15 cellular contexts compared by ENCODE assay signal in genomic region chr5:40828690-40829661, GRCh38. TPM values are rescaled to one million over a fixed set of nuclear protein-coding genes. Genes with fewer than 3 reads are reported as not detected.
DNase-seq lines count a peak whose midpoint lies in the region; ATAC-seq and TF ChIP-seq lines count a peak whose summit lies in the region.
"Had no signal": no experiment of that assay in that cellular context is flagged by ENCODE, and none has a peak within 500 bp of the region (broad histone marks: within the 10 kb centered on the region; RNA-seq: fewer than 3 reads in every experiment).

No MANE protein-coding gene starts in this region.

- DNase-seq in right cardiac atrium (no peak), Right ventricle myocardium superior (no peak), PC-9 (no peak), type B pancreatic cell (ENCODE audit: extremely low spot score, unreplicated experiment) (no peak), Ammon's horn (ENCODE audit: low spot score) (no peak), SKM-1 treated with dmso at 0.1 percent for 144 hours (lab: John Stamatoyannopoulos, UW; ENCODE audit: unreplicated experiment) (no peak), T-helper 2 cell (no peak)
- DNase-seq in central memory CD8-positive, alpha-beta T cell (ENCODE audit: low spot score in 2 of 2), result no peak
- DNase-seq: adrenal gland; dorsolateral prefrontal cortex; foreskin melanocyte; kidney glomerular epithelial cell; stimulated activated CD4-positive, alpha-beta T cell treated with anti-CD3 and anti-CD28 coated beads, Interleukin-12 subunit alpha, Interleukin-12 subunit beta, amount 100 ng/mL, for 4 hours had no signal

- TF ChIP-seq CTCF in PC-9 (conservative IDR thresholded peaks at IDR 0.05) (no peak), type B pancreatic cell (conservative IDR thresholded peaks at IDR 0.05) (no peak)

- intact Hi-C loops in right cardiac atrium (cut with DNase I) (no loop called here), Right ventricle myocardium superior (cut with DNase I) (no loop called here), PC-9 (cut with micrococcal nuclease; ENCODE audit: unreplicated experiment) (no loop called here)

- H3K9me2 ChIP-seq in PC-9 (ENCODE audit: insufficient read depth), result no peaks in the 10 kb centered on the region

- peak overlapping the region; percentile 36 for H3K27ac Mint-ChIP-seq in central memory CD8-positive, alpha-beta T cell (ENCODE audit: low read depth)
- H3K27ac Mint-ChIP-seq in type B pancreatic cell, result peak overlapping the region; percentile 66
- H3K27ac Mint-ChIP-seq: neural progenitor cell had no signal

- H3K79me2 ChIP-seq in PC-9 (ENCODE audit: low read depth), result peaks cover 51% of the 10 kb centered on the region

- 96% methylated on average over 3 of the region's 3 CpGs for WGBS in right cardiac atrium

- H3K4me1 Mint-ChIP-seq in central memory CD8-positive, alpha-beta T cell, result peaks cover 45% of the 10 kb centered on the region
- peaks cover 36% of the 10 kb centered on the region for H3K4me1 Mint-ChIP-seq in type B pancreatic cell (ENCODE audit: unreplicated experiment)

- H3K9me3 Mint-ChIP-seq in central memory CD8-positive, alpha-beta T cell, result no peaks in the 10 kb centered on the region
- no peaks in the 10 kb centered on the region for H3K9me3 Mint-ChIP-seq in type B pancreatic cell
- H3K9me3 Mint-ChIP-seq: neural progenitor cell had no signal

- H4K20me1 ChIP-seq in PC-9 (ENCODE audit: insufficient read depth), result peaks cover 87% of the 10 kb centered on the region

- H3K27me3 Mint-ChIP-seq in central memory CD8-positive, alpha-beta T cell, result no peaks in the 10 kb centered on the region
- H3K27me3 Mint-ChIP-seq in type B pancreatic cell, result no peaks in the 10 kb centered on the region

- BruUV-seq in PC-9 (replicated peaks; lab: Mats Ljungman, UMichigan), result no TSS peak

- H3K27me3 ChIP-seq in right cardiac atrium (ENCODE audit: control insufficient read depth, insufficient read depth), result no peaks in the 10 kb centered on the region
- H3K27me3 ChIP-seq in PC-9 (ENCODE audit: insufficient read depth, low read depth), result no peaks in the 10 kb centered on the region
- H3K27me3 ChIP-seq: adrenal gland, dorsolateral prefrontal cortex, neural progenitor cell had no signal

- no peak overlapping the region for H2AFZ ChIP-seq in PC-9
- H2AFZ ChIP-seq: neural progenitor cell had no signal

- H3K36me3 Mint-ChIP-seq in central memory CD8-positive, alpha-beta T cell (ENCODE audit: insufficient read depth), result peaks cover 75% of the 10 kb centered on the region
- peaks cover 64% of the 10 kb centered on the region for H3K36me3 Mint-ChIP-seq in type B pancreatic cell

- ATAC-seq in right cardiac atrium, result no peak
- ATAC-seq in Right ventricle myocardium superior (ENCODE audit: poor library complexity), result no peak
- no peak for ATAC-seq in central memory CD8-positive, alpha-beta T cell (replicated peaks; ENCODE audit: extremely low read depth, poor library complexity, severe bottlenecking)

- CTCF ChIA-PET in PC-9 (lab: Charles Lee), result interaction anchor here (0.6 kb wide), 1 partner anchor 50 kb away, joined by 4 read pairs; no protein-coding TSS in a partner anchor

- no peak overlapping the region for H3K4me3 ChIP-seq in right cardiac atrium (ENCODE audit: low read length)
- no peak overlapping the region for H3K4me3 ChIP-seq in PC-9
- H3K4me3 ChIP-seq: adrenal gland, dorsolateral prefrontal cortex, neural progenitor cell had no signal

- H3K27ac ChIP-seq in right cardiac atrium (ENCODE audit: low read length), result peak overlapping the region; percentile 32
- H3K27ac ChIP-seq in PC-9, result peak overlapping the region; percentile 16
- H3K27ac ChIP-seq: adrenal gland, dorsolateral prefrontal cortex, VCaP had no signal

- no peak overlapping the region for H3K4me3 Mint-ChIP-seq in central memory CD8-positive, alpha-beta T cell
- peak overlapping the region; percentile 23 for H3K4me3 Mint-ChIP-seq in type B pancreatic cell
- H3K4me3 Mint-ChIP-seq: neural progenitor cell had no signal

- peaks cover 75% of the 10 kb centered on the region for H3K36me3 ChIP-seq in PC-9 (ENCODE audit: low read depth)

- H3F3A ChIP-seq in PC-9 (ENCODE audit: insufficient read depth, low read depth), result peaks cover 100% of the 10 kb centered on the region

- POLR2A ChIA-PET in PC-9 (lab: Charles Lee; ENCODE audit: unreplicated experiment), result interaction anchor here (0.6 kb wide), 2 partner anchors 12 to 59 kb away, joined by 4 to 7 read pairs; no protein-coding TSS in a partner anchor

- H3K9me3 ChIP-seq in right cardiac atrium (ENCODE audit: control insufficient read depth, low read length) (no peaks in the 10 kb centered on the region), PC-9 (ENCODE audit: insufficient read depth, low read depth) (no peaks in the 10 kb centered on the region)
- H3K9me3 ChIP-seq: adrenal gland had no signal

- H3K4me1 ChIP-seq in right cardiac atrium (ENCODE audit: control insufficient read depth, insufficient read depth, low read length) (no peaks in the 10 kb centered on the region), PC-9 (replicated peaks; ENCODE audit: insufficient read depth) (peaks cover 28% of the 10 kb centered on the region)

- no peak overlapping the region for H3K4me2 ChIP-seq in PC-9

RNA-seq across cellular contexts. Expression of gene RPL37, which starts 6.0 kb away (rescaled TPM):
- total RNA-seq in right cardiac atrium, result 100 to 1,000 TPM; 583 to 782 (median 626) TPM
- polyA plus RNA-seq in right cardiac atrium, result 849 TPM
- total RNA-seq in Right ventricle myocardium superior, result 601 TPM
- 3,889 and 3,938 TPM in 2 replicates for total RNA-seq in PC-9 (2021)
- 1,654 and 1,766 TPM in 2 replicates for total RNA-seq in type B pancreatic cell (ENCODE audit: low replicate concordance)

RNA-seq across cellular contexts. Expression of gene CARD6, which starts 12.2 kb away (rescaled TPM):
- total RNA-seq in right cardiac atrium (1 to 10 TPM; 7.7 to 9.6 (median 8.5) TPM), Right ventricle myocardium superior (5.3 TPM), PC-9 (2021) (10.8 and 16.1 TPM in 2 replicates), type B pancreatic cell (ENCODE audit: low replicate concordance) (1.4 and 2.9 TPM in 2 replicates)
- polyA plus RNA-seq in right cardiac atrium, result 3.8 TPM

RNA-seq across cellular contexts. Expression of gene PRKAA1, which starts 30.8 kb away (rescaled TPM):
- total RNA-seq in right cardiac atrium (10 to 100 TPM; 35.7 to 50.9 (median 43.7) TPM), Right ventricle myocardium superior (29.9 TPM), PC-9 (2021) (155 and 178 TPM in 2 replicates), type B pancreatic cell (ENCODE audit: low replicate concordance) (58.2 and 58.6 TPM in 2 replicates)
- polyA plus RNA-seq in right cardiac atrium, result 16.9 TPM
